19 cellular contexts compared by ENCODE assay signal in the genomic region with DNA sequence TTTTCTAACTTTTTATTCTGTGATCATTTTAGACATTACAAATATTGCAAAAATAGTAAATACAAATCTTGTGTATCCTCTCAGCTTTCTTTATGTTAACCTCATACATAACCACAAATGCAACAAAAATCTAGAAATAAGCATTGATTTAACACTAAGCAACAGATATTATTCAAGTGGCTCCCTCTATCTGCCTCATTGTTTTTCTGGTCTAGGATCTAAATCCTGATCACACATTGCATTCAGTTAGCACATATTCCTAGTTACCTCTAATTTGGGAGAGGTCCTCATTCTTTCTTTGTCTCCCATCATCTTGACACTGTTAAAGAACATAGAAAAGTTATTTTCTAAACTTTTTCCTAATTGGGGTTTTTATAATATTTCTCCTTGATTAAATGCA.
DNase-seq lines count a peak whose midpoint lies in the region; ATAC-seq, FAIRE-seq and TF ChIP-seq lines count a peak whose summit lies in the region.
"Had no signal": no experiment of that assay in that cellular context is flagged by ENCODE, and none has a peak within 500 bp of the region (broad histone marks: within the 10 kb centered on the region; RNA-seq: fewer than 3 reads in every experiment).

No MANE protein-coding gene starts in this region.

- no peak for FAIRE-seq in urothelium cell line (lab: Jason Lieb, UNC)
- FAIRE-seq: HTR-8/SVneo had no signal

- H3K9me3 ChIP-seq in AG04450 (ENCODE audit: control insufficient read depth, insufficient read depth, low read length), result no peaks in the 10 kb centered on the region
- H3K9me3 ChIP-seq in PC-3 (ENCODE audit: low read length), result no peaks in the 10 kb centered on the region
- H3K9me3 ChIP-seq: ovary, SJSA1 had no signal

- CTCF ChIA-PET in AG04450 (lab: Charles Lee) (interaction anchor here (0.6 to 1.0 kb wide), 5 partner anchors 9 to 45 kb away, joined by 3 to 4 read pairs (median 4); no protein-coding TSS in a partner anchor), BJ (lab: Yijun Ruan, JAX) (no interaction called here), PC-3 (lab: Charles Lee) (interaction anchor here (0.7 kb wide), 1 partner anchor 24 kb away, joined by 3 read pairs; no protein-coding TSS in a partner anchor)

- no peak for DNase-seq in AG04450 (ENCODE audit: low read depth, low spot score)
- DNase-seq in BJ (ENCODE audit: low read depth), result no peak
- peak; percentile 48 for DNase-seq in PC-3
- DNase-seq in fibroblast of villous mesenchyme (ENCODE audit: low read depth), result no peak
- no peak for DNase-seq in urothelium cell line (ENCODE audit: low spot score)
- DNase-seq in dedifferentiated amniotic fluid mesenchymal stem cell (ENCODE audit: extremely low spot score), result no peak
- no peak for DNase-seq in dorsolateral prefrontal cortex
- DNase-seq: activated CD4-positive, CD25-positive, alpha-beta regulatory T cell treated with anti-CD3 and anti-CD28 coated beads, Interleukin-2, amount 50 U/mL, for 72 hours; activated CD8-positive, alpha-beta memory T cell treated with anti-CD3 and anti-CD28 coated beads, Interleukin-2, amount 10 ng/mL, durations not matched to agents 7 days and 5 days; activated effector memory CD4-positive, alpha-beta T cell treated with anti-CD3 and anti-CD28 coated beads, Interleukin-2, amount 50 U/mL, for 16 hours; anterior cingulate cortex; MM.1S; NCI-H2171 treated with DMSO at 0.1 percent for 48 hours; ovary; small intestine; T-helper 9 cell had no signal

- no peaks in the 10 kb centered on the region for H3K4me1 ChIP-seq in PC-3 (ENCODE audit: insufficient read depth, low read length)
- H3K4me1 ChIP-seq: SJSA1 had no signal

- intact Hi-C loops in PC-3 (cut with micrococcal nuclease) (loop anchor here (10.0 kb wide), 1 partner anchor 821 kb away; no protein-coding TSS in a partner anchor), dorsolateral prefrontal cortex (cut with DNase I) (no loop called here)

- H2AFZ ChIP-seq in PC-3 (ENCODE audit: low read length), result no peak overlapping the region

- TF ChIP-seq CTCF in AG04450 (IDR thresholded peaks at IDR 0.05; ENCODE audit: low read depth, low read length), result peak; percentile 40
- TF ChIP-seq CTCF in BJ (IDR thresholded peaks at IDR 0.05; ENCODE audit: insufficient read depth, low read depth, low read length), result peak; percentile 21; the same call in 1 of the 2 replicates
- TF ChIP-seq CTCF in PC-3 (conservative IDR thresholded peaks at IDR 0.05; ENCODE audit: low read depth, low read length), result peak; percentile 72
- TF ChIP-seq CTCF in fibroblast of villous mesenchyme (IDR thresholded peaks at IDR 0.05; ENCODE audit: insufficient read depth, low read depth, low read length), result peak; percentile 32
- peak in 1 of 56 donors; percentile 14 for TF ChIP-seq CTCF in dorsolateral prefrontal cortex (IDR thresholded peaks at IDR 0.05 in 54 of 56, conservative IDR thresholded peaks at IDR 0.05 in 2 of 56; ENCODE audit: low read depth in 1 of 56, partially characterized antibody in 56 of 56)

- H3K36me3 ChIP-seq in BJ (ENCODE audit: control insufficient read depth, insufficient read depth, low read length) (no peaks in the 10 kb centered on the region), PC-3 (ENCODE audit: low read depth, low read length) (no peaks in the 10 kb centered on the region)
- H3K36me3 ChIP-seq: ovary, SJSA1 had no signal

- no peaks in the 10 kb centered on the region for H3F3A ChIP-seq in PC-3 (ENCODE audit: low read length, unreplicated experiment)

- no peaks in the 10 kb centered on the region for H3K27me3 ChIP-seq in AG04450 (ENCODE audit: control insufficient read depth, insufficient read depth, low read length)
- no peaks in the 10 kb centered on the region for H3K27me3 ChIP-seq in BJ (ENCODE audit: control insufficient read depth, insufficient read depth, low read length)
- H3K27me3 ChIP-seq in PC-3 (ENCODE audit: low read length), result no peaks in the 10 kb centered on the region
- H3K27me3 ChIP-seq in dorsolateral prefrontal cortex, result peaks cover 0 to 4% (median 0%) of the 10 kb centered on the region in 45 donors
- H3K27me3 ChIP-seq: SJSA1 had no signal

- no peaks in the 10 kb centered on the region for H3K79me2 ChIP-seq in PC-3 (ENCODE audit: low read length)

- no peaks in the 10 kb centered on the region for H3K9me2 ChIP-seq in PC-3 (replicated peaks; ENCODE audit: low read length)

- ATAC-seq in PC-3, result peak; percentile 62
- ATAC-seq: activated CD8-positive, alpha-beta memory T cell treated with anti-CD3 and anti-CD28 coated beads, Interleukin-2, amount 10 ng/mL, durations not matched to agents 7 days and 5 days; left lobe of liver had no signal

- POLR2A ChIA-PET in AG04450 (lab: Yijun Ruan, JAX), result no interaction called here
- POLR2A ChIA-PET in BJ (lab: Charles Lee), result no interaction called here
- POLR2A ChIA-PET in PC-3 (lab: Charles Lee; ENCODE audit: unreplicated experiment), result interaction anchor here (0.6 kb wide), 1 partner anchor 723 kb away, joined by 4 read pairs; no protein-coding TSS in a partner anchor

- H4K20me1 ChIP-seq in PC-3 (ENCODE audit: low read length), result no peaks in the 10 kb centered on the region

- H3K9ac ChIP-seq in PC-3 (ENCODE audit: low read length), result no peak overlapping the region

- no peak overlapping the region for H3K4me2 ChIP-seq in PC-3 (ENCODE audit: low read length)

- no TSS peak for BruUV-seq in PC-3 (replicated peaks; lab: Mats Ljungman, UMichigan)

- no peak overlapping the region for H3K27ac ChIP-seq in AG04450 (ENCODE audit: low read depth, low read length)
- H3K27ac ChIP-seq in PC-3 (ENCODE audit: low read length), result no peak overlapping the region
- H3K27ac ChIP-seq in dorsolateral prefrontal cortex, result no peak overlapping the region
- H3K27ac ChIP-seq: ovary, SJSA1 had no signal

- no peak overlapping the region for H3K4me3 ChIP-seq in AG04450 (ENCODE audit: low read depth, low read length)
- H3K4me3 ChIP-seq in BJ (ENCODE audit: low read depth, low read length), result no peak overlapping the region
- no peak overlapping the region for H3K4me3 ChIP-seq in PC-3 (ENCODE audit: low read length)
- no peak overlapping the region for H3K4me3 ChIP-seq in fibroblast of villous mesenchyme (ENCODE audit: low read depth, low read length)
- H3K4me3 ChIP-seq in dorsolateral prefrontal cortex, result no peak overlapping the region
- H3K4me3 ChIP-seq: ovary, SJSA1 had no signal
